Comparison of ENCODE assay signal across 24 cellular contexts in the genomic region with DNA sequence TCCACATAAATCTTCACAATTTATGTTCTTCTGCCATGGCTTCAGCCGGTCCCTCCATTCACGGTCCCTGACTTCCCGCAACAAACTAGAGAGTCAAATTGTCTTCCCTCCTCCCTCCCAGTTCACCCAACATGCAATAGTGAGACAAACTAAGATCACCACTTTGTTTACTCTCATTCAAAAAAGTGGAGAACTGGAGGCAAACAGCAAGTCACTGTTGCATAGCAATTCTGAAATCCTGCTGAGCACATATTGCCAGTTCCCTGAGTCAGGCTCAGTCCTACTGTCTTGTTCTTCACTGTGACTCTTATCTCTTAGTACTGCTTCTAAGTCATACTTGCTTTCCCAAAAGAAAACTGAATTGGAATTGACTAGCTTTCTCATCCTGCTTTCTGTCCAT.
"Had no signal": no experiment of that assay in that cellular context is flagged by ENCODE, and none has a peak within 500 bp of the region (broad histone marks: within the 10 kb centered on the region; RNA-seq: fewer than 3 reads in every experiment).

No MANE protein-coding gene starts in this region.

- H3K4me1 ChIP-seq: left lung, lower lobe of right lung, prostate gland, suprapubic skin, tibial artery, upper lobe of right lung had no signal

- H2AFZ ChIP-seq: hepatocyte had no signal

- ATAC-seq: left lung; lower lobe of right lung; naive thymus-derived CD4-positive, alpha-beta T cell; natural killer cell treated with Interleukin-12 subunit alpha and Interleukin-12 subunit beta and Interleukin-15 and Interleukin-18, amount 100 ng/mL, for 72 hours; right cardiac atrium; sciatic nerve; stimulated activated effector memory CD8-positive, alpha-beta T cell treated with anti-CD3 and anti-CD28 coated beads, Interleukin-12 subunit alpha, Interleukin-12 subunit beta, amount 100 ng/mL, for 72 hours; upper lobe of right lung had no signal

- H3K27ac ChIP-seq: hepatocyte, left lung, lower lobe of right lung, ovary, prostate gland, skin epidermis, suprapubic skin, thoracic aorta, tibial artery, upper lobe of right lung had no signal

- H3K4me2 ChIP-seq: hepatocyte had no signal

- H3K4me3 ChIP-seq: hepatocyte, left lung, lower lobe of right lung, ovary, prostate gland, skin epidermis, suprapubic skin, thoracic aorta, tibial artery, upper lobe of right lung had no signal

- H3K27me3 ChIP-seq: hepatocyte, left lung, ovary, suprapubic skin, tibial artery, upper lobe of right lung had no signal

- H3K36me3 ChIP-seq: left lung, lower lobe of right lung, ovary, prostate gland, suprapubic skin, thoracic aorta, tibial artery, upper lobe of right lung had no signal

- H3K9me3 ChIP-seq: ovary, prostate gland, thoracic aorta, upper lobe of right lung had no signal

- FAIRE-seq: urothelium cell line had no signal

- DNase-seq: islet precursor cell; left lung; lower lobe of right lung; mammary epithelial cell; naive thymus-derived CD4-positive, alpha-beta T cell; ovary; posterior cingulate gyrus; retina; right cardiac atrium; stimulated activated CD4-positive, alpha-beta T cell treated with anti-CD3 and anti-CD28 coated beads, Interleukin-12 subunit alpha, Interleukin-12 subunit beta, amount 100 ng/mL, for 4 hours; stimulated activated CD4-positive, alpha-beta T cell treated with anti-CD3 and anti-CD28 coated beads, Interleukin-4, amount 100 ng/mL, for 24 hours; stimulated activated naive CD4-positive, alpha-beta T cell; tibial artery; trophoblast cell; upper lobe of right lung had no signal

- H3K79me2 ChIP-seq: hepatocyte had no signal
